Comparison of ENCODE assay signal across 7 cellular contexts in the genomic region with DNA sequence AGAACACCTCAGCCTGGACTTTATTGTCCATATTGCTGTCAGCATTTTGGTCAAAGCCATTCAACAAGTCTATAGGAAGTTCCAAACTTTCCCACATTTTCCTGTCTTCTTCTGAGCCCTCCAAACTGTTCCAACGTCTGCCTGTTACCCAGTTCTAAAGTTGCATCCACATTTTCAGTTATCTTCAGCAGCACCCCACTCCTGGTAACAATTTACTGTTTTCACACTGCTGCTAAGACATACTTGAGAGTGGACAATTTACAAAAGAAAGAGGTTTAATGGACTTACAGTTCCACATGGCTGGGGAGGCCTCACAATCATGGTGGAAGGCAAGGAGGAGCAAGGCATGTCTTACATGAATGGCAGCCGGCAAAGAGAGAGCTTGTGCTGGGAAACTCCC. TPM values are rescaled to one million over a fixed set of nuclear protein-coding genes. Genes with fewer than 3 reads are reported as not detected.
DNase-seq lines count a peak whose midpoint lies in the region; ATAC-seq and TF ChIP-seq lines count a peak whose summit lies in the region.
"Not testable (repeated sequence)": the region's sequence is repeated elsewhere in the genome, so short reads cannot be mapped to it uniquely, and the experiment has no call there.

No MANE protein-coding gene starts in this region.

- POLR2A ChIA-PET in CD8-positive, alpha-beta T cell (lab: Charles Lee); HEK293 (lab: Yijun Ruan, JAX): not testable (repeated sequence)

- not testable (repeated sequence) for H3K27me3 Mint-ChIP-seq in CD8-positive, alpha-beta T cell (ENCODE audit: low read depth); activated T-cell treated with anti-CD3 and anti-CD28 coated beads, Interleukin-2, amount 50 U/mL, for 24 hours; central memory CD8-positive, alpha-beta T cell; endothelial cell (ENCODE audit: unreplicated experiment); natural killer cell (ENCODE audit: low read depth in 2 of 2)

- H3K4me3 Mint-ChIP-seq in CD8-positive, alpha-beta T cell; activated T-cell treated with anti-CD3 and anti-CD28 coated beads, Interleukin-2, amount 50 U/mL, for 24 hours; central memory CD8-positive, alpha-beta T cell; natural killer cell; stimulated activated effector memory CD8-positive, alpha-beta T cell treated with anti-CD3 and anti-CD28 coated beads, Interleukin-12 subunit alpha, Interleukin-12 subunit beta, amount 100 ng/mL, for 72 hours: not testable (repeated sequence)
- H3K4me3 Mint-ChIP-seq in endothelial cell (ENCODE audit: unreplicated experiment), result peak overlapping the region; percentile 83

- DNase-seq in CD8-positive, alpha-beta T cell; activated T-cell treated with anti-CD3 and anti-CD28 coated beads, Interleukin-2, amount 50 U/mL, for 24 hours; central memory CD8-positive, alpha-beta T cell (ENCODE audit: low spot score in 2 of 2); endothelial cell (ENCODE audit: low spot score); natural killer cell; stimulated activated effector memory CD8-positive, alpha-beta T cell treated with anti-CD3 and anti-CD28 coated beads, Interleukin-12 subunit alpha, Interleukin-12 subunit beta, amount 100 ng/mL, for 72 hours (ENCODE audit: low spot score in 2 of 2): not testable (repeated sequence)

- not testable (repeated sequence) for H3K9me3 Mint-ChIP-seq in CD8-positive, alpha-beta T cell; activated T-cell treated with anti-CD3 and anti-CD28 coated beads, Interleukin-2, amount 50 U/mL, for 24 hours; central memory CD8-positive, alpha-beta T cell; endothelial cell (ENCODE audit: unreplicated experiment); natural killer cell; stimulated activated effector memory CD8-positive, alpha-beta T cell treated with anti-CD3 and anti-CD28 coated beads, Interleukin-12 subunit alpha, Interleukin-12 subunit beta, amount 100 ng/mL, for 72 hours

- intact Hi-C loops in CD8-positive, alpha-beta T cell (cut with DNase I, micrococcal nuclease); natural killer cell (cut with micrococcal nuclease): not testable (repeated sequence)

- not testable (repeated sequence) for H3K9me3 ChIP-seq in CD8-positive, alpha-beta T cell (ENCODE audit: low read length); HEK293 (ENCODE audit: control insufficient read depth, insufficient read depth, low read depth, low read length)

- H3K4me3 ChIP-seq in CD8-positive, alpha-beta T cell (ENCODE audit: low read depth, low read length); HEK293 (ENCODE audit: low read depth, low read length): not testable (repeated sequence)

- TF ChIP-seq CTCF in CD8-positive, alpha-beta T cell (IDR thresholded peaks at IDR 0.05); HEK293 (tag by site-specific recombination; IDR thresholded peaks at IDR 0.05); endothelial cell (IDR thresholded peaks at IDR 0.05; ENCODE audit: unreplicated experiment); natural killer cell (IDR thresholded peaks at IDR 0.05): not testable (repeated sequence)

- not testable (repeated sequence) for ATAC-seq in CD8-positive, alpha-beta T cell; central memory CD8-positive, alpha-beta T cell (replicated peaks; ENCODE audit: extremely low read depth, poor library complexity, severe bottlenecking); natural killer cell; stimulated activated effector memory CD8-positive, alpha-beta T cell treated with anti-CD3 and anti-CD28 coated beads, Interleukin-12 subunit alpha, Interleukin-12 subunit beta, amount 100 ng/mL, for 72 hours

- H3K4me1 ChIP-seq in CD8-positive, alpha-beta T cell (ENCODE audit: insufficient read depth, low read length); HEK293 (ENCODE audit: control insufficient read depth, insufficient read depth, low read length): not testable (repeated sequence)

- peaks cover 20% of the 10 kb centered on the region for H3K36me3 ChIP-seq in CD8-positive, alpha-beta T cell (ENCODE audit: insufficient read depth, low read length)
- H3K36me3 ChIP-seq in HEK293 (ENCODE audit: control insufficient read depth in 2 of 2, insufficient read depth in 1 of 2, low read length in 2 of 2), result peaks cover 30 to 76% of the 10 kb centered on the region in 2 experiments

- not testable (repeated sequence) for H3K27ac ChIP-seq in CD8-positive, alpha-beta T cell (ENCODE audit: low read depth, low read length); HEK293 (ENCODE audit: extremely low read depth, low read depth, low read length)

- CTCF ChIA-PET in CD8-positive, alpha-beta T cell (lab: Charles Lee), result interaction anchor here (1.0 to 1.9 kb wide), 2 partner anchors 110 to 171 kb away, joined by 3 to 5 read pairs; no protein-coding TSS in a partner anchor
- CTCF ChIA-PET in HEK293 (lab: Yijun Ruan, JAX), result not testable (repeated sequence)

- H3K36me3 Mint-ChIP-seq in CD8-positive, alpha-beta T cell, result peaks cover 71% of the 10 kb centered on the region
- peaks cover 89% of the 10 kb centered on the region for H3K36me3 Mint-ChIP-seq in activated T-cell treated with anti-CD3 and anti-CD28 coated beads, Interleukin-2, amount 50 U/mL, for 24 hours (ENCODE audit: low read depth)
- H3K36me3 Mint-ChIP-seq in central memory CD8-positive, alpha-beta T cell (ENCODE audit: insufficient read depth), result peaks cover 64% of the 10 kb centered on the region
- H3K36me3 Mint-ChIP-seq in endothelial cell (ENCODE audit: low read depth, unreplicated experiment) (peaks cover 45% of the 10 kb centered on the region), natural killer cell (peaks cover 29% of the 10 kb centered on the region)
- H3K36me3 Mint-ChIP-seq in stimulated activated effector memory CD8-positive, alpha-beta T cell treated with anti-CD3 and anti-CD28 coated beads, Interleukin-12 subunit alpha, Interleukin-12 subunit beta, amount 100 ng/mL, for 72 hours, result peaks cover 93% of the 10 kb centered on the region

- peak overlapping the region; percentile 27 for H3K27ac Mint-ChIP-seq in CD8-positive, alpha-beta T cell
- peak overlapping the region; percentile 39 for H3K27ac Mint-ChIP-seq in activated T-cell treated with anti-CD3 and anti-CD28 coated beads, Interleukin-2, amount 50 U/mL, for 24 hours
- peak overlapping the region; percentile 12 for H3K27ac Mint-ChIP-seq in central memory CD8-positive, alpha-beta T cell (ENCODE audit: low read depth)
- H3K27ac Mint-ChIP-seq in endothelial cell (ENCODE audit: unreplicated experiment), result peak overlapping the region; percentile 34
- peak overlapping the region; percentile 77 to 79 for H3K27ac Mint-ChIP-seq in natural killer cell
- peak overlapping the region; percentile 8 for H3K27ac Mint-ChIP-seq in stimulated activated effector memory CD8-positive, alpha-beta T cell treated with anti-CD3 and anti-CD28 coated beads, Interleukin-12 subunit alpha, Interleukin-12 subunit beta, amount 100 ng/mL, for 72 hours

- H3K27me3 ChIP-seq in CD8-positive, alpha-beta T cell (ENCODE audit: insufficient read depth, low read length), result not testable (repeated sequence)

- not testable (repeated sequence) for H3K4me1 Mint-ChIP-seq in CD8-positive, alpha-beta T cell (ENCODE audit: low read depth); activated T-cell treated with anti-CD3 and anti-CD28 coated beads, Interleukin-2, amount 50 U/mL, for 24 hours (ENCODE audit: low read depth); endothelial cell (ENCODE audit: unreplicated experiment); stimulated activated effector memory CD8-positive, alpha-beta T cell treated with anti-CD3 and anti-CD28 coated beads, Interleukin-12 subunit alpha, Interleukin-12 subunit beta, amount 100 ng/mL, for 72 hours
- peaks cover 21% of the 10 kb centered on the region for H3K4me1 Mint-ChIP-seq in central memory CD8-positive, alpha-beta T cell
- peaks cover 6 to 27% of the 10 kb centered on the region in 2 donors for H3K4me1 Mint-ChIP-seq in natural killer cell

TF ChIP-seq in HEK293, 187 proteins besides CTCF, POLR2A, EP300 and RAD21:
- peak; percentile 97 for TF ChIP-seq ZNF707 (tag by site-specific recombination; IDR thresholded peaks at IDR 0.05)

RNA-seq across cellular contexts. Expression of a gene that starts 32.6 kb away (rescaled TPM):
- 10 to 100 TPM; 34.9 to 38.0 TPM for total RNA-seq in CD8-positive, alpha-beta T cell
- total RNA-seq in endothelial cell (ENCODE audit: unreplicated experiment) (96.8 TPM), natural killer cell (10 to 100 TPM; 58.7 to 65.5 (median 61.4) TPM)

Comparison
In these comparisons a context has a peak if more than half of its experiments do, and no peak if none do; other contexts are left out.
1. H3K27ac Mint-ChIP-seq: peak in every context shown above with its lines; median percentile 78 in natural killer cell; 39 in activated T-cell treated with anti-CD3 and anti-CD28 coated beads, Interleukin-2, amount 50 U/mL, for 24 hours; 34 in endothelial cell; 27 in CD8-positive, alpha-beta T cell; 12 in central memory CD8-positive, alpha-beta T cell; 8 in stimulated activated effector memory CD8-positive, alpha-beta T cell treated with anti-CD3 and anti-CD28 coated beads, Interleukin-12 subunit alpha, Interleukin-12 subunit beta, amount 100 ng/mL, for 72 hours.